Comparison of ENCODE assay signal across 8 cellular contexts in genomic region chr2:232633413-232634318, GRCh38. TPM values are rescaled to one million over a fixed set of nuclear protein-coding genes. Genes with fewer than 3 reads are reported as not detected.
A peak's percentile ranks its signal among the peaks of the same experiment; 100 is the strongest.
DNase-seq lines count a peak whose midpoint lies in the region; ATAC-seq lines count a peak whose summit lies in the region.

Gene EFHD1, plus strand, starts transcription at chr2:232633604. Its CDS starts 101 bp downstream, at chr2:232633705.

- H3K36me3 Mint-ChIP-seq in activated CD4-positive, alpha-beta T cell treated with anti-CD3 and anti-CD28 coated beads, Interleukin-2, amount 10 ng/mL, durations not matched to agents 24 days and 14 days (ENCODE audit: low read depth) = peaks cover 1% of the 10 kb centered on the region

- no peaks in the 10 kb centered on the region for H3K9me3 Mint-ChIP-seq in activated CD4-positive, alpha-beta T cell treated with anti-CD3 and anti-CD28 coated beads, Interleukin-2, amount 10 ng/mL, durations not matched to agents 24 days and 14 days

- H3K27me3 Mint-ChIP-seq in activated CD4-positive, alpha-beta T cell treated with anti-CD3 and anti-CD28 coated beads, Interleukin-2, amount 10 ng/mL, durations not matched to agents 24 days and 14 days = peaks cover 47% of the 10 kb centered on the region

- peak; percentile 15 for DNase-seq in DMS79 (lab: John Stamatoyannopoulos, UW)
- DNase-seq in NCI-H1048 (lab: John Stamatoyannopoulos, UW) = peak; percentile 70
- DNase-seq in activated CD4-positive, alpha-beta T cell treated with anti-CD3 and anti-CD28 coated beads, Interleukin-2, amount 10 ng/mL, durations not matched to agents 24 days and 14 days = peak; percentile 87
- peak; percentile 55 for DNase-seq in cortex of kidney (lab: John Stamatoyannopoulos, UW)
- DNase-seq in left colon = peak; percentile 55 to 74
- peak; percentile 79 for DNase-seq in stimulated activated CD4-positive, alpha-beta T cell treated with anti-CD3 and anti-CD28 coated beads, Interleukin-15, amount 100 ng/mL, for 24 hours

- intact Hi-C loops in activated CD4-positive, alpha-beta T cell treated with anti-CD3 and anti-CD28 coated beads, Interleukin-2, amount 10 ng/mL, durations not matched to agents 24 days and 14 days (cut with micrococcal nuclease) = no loop called here
- intact Hi-C loops in left colon (cut with DNase I, micrococcal nuclease) = no loop called here

- ATAC-seq in left colon = peak; percentile 95
- ATAC-seq in GM19035 (IDR thresholded peaks at IDR 0.05; ENCODE audit: unreplicated experiment) = no peak
- ATAC-seq in HG02981 (IDR thresholded peaks at IDR 0.05; ENCODE audit: unreplicated experiment) = no peak

- no peak within 1 kb of the TSS for H3K27ac Mint-ChIP-seq in activated CD4-positive, alpha-beta T cell treated with anti-CD3 and anti-CD28 coated beads, Interleukin-2, amount 10 ng/mL, durations not matched to agents 24 days and 14 days

- peaks cover 5% of the 10 kb centered on the region for H3K4me1 Mint-ChIP-seq in activated CD4-positive, alpha-beta T cell treated with anti-CD3 and anti-CD28 coated beads, Interleukin-2, amount 10 ng/mL, durations not matched to agents 24 days and 14 days

- peak within 1 kb of the TSS; percentile 49 for H3K4me3 Mint-ChIP-seq in activated CD4-positive, alpha-beta T cell treated with anti-CD3 and anti-CD28 coated beads, Interleukin-2, amount 10 ng/mL, durations not matched to agents 24 days and 14 days

RNA-seq across cellular contexts. Expression of gene EFHD1, which starts in this region (rescaled TPM):
- 0.31 and 0.49 TPM in 2 replicates for total RNA-seq in activated CD4-positive, alpha-beta T cell treated with anti-CD3 and anti-CD28 coated beads, Interleukin-2, amount 10 ng/mL, durations not matched to agents 24 days and 14 days
- total RNA-seq in left colon = 1 to 10 TPM; 2.7 TPM

Comparison
In these comparisons a context has a peak if more than half of its experiments do, and no peak if none do; other contexts are left out.
1. Peak in DNase-seq in activated CD4-positive, alpha-beta T cell treated with anti-CD3 and anti-CD28 coated beads, Interleukin-2, amount 10 ng/mL, durations not matched to agents 24 days and 14 days; RNA of the gene not detected or under 1 TPM.
2. DNase-seq: peak in every context shown above with its lines; median percentile 87 in activated CD4-positive, alpha-beta T cell treated with anti-CD3 and anti-CD28 coated beads, Interleukin-2, amount 10 ng/mL, durations not matched to agents 24 days and 14 days; 79 in stimulated activated CD4-positive, alpha-beta T cell treated with anti-CD3 and anti-CD28 coated beads, Interleukin-15, amount 100 ng/mL, for 24 hours; 70 in NCI-H1048; 64 in left colon; 55 in cortex of kidney; 15 in DMS79.